34 cellular contexts compared by ENCODE assay signal in the genomic region with DNA sequence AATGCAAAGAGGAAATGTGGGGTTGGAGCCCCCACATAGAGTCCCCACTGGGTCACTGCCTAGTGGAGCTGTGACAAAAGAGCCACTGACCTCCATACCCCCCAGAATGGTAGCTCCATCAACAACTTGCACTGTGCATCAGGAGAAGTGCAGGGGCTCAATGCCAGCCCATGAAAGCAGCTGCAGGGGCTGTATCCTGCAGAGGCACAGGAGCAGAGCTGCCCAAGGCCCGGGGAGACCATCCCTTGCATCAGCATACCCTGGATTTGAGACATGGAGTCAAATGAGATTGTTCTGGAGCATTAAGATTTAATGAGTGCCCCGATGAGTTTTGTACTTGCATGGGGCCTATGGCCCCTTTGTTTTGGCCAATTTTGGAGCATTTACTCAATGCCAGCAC.
"Had no signal": no experiment of that assay in that cellular context is flagged by ENCODE, and none has a peak within 500 bp of the region (broad histone marks: within the 10 kb centered on the region; RNA-seq: fewer than 3 reads in every experiment).

No MANE protein-coding gene starts in this region.

- DNase-seq: Karpas-422, Kasumi-1, MG63, MM.1S, MV-4-11, NCI-H1048, NCI-H1092, NCI-H1092 treated with DMSO at 0.1 percent for 48 hours, NCI-H1105, NCI-H1105 treated with DMSO at 0.1 percent for 48 hours, NCI-H1417, NCI-H1417 treated with DMSO at 0.1 percent for 48 hours, NCI-H1436, NCI-H1436 treated with DMSO at 0.1 percent for 48 hours, NCI-H146, NCI-H1694, NCI-H1694 treated with DMSO at 0.1 percent for 48 hours, NCI-H187, NCI-H187 treated with DMSO at 0.1 percent for 48 hours, NCI-H1930, NCI-H2029, NCI-H2029 treated with DMSO at 0.1 percent for 48 hours, NCI-H2081, NCI-H2081 treated with DMSO at 0.1 percent for 48 hours, NCI-H2107, NCI-H2171, NCI-H2171 treated with DMSO at 0.1 percent for 48 hours, NCI-H2227 treated with DMSO at 0.1 percent for 48 hours, NCI-H226, NCI-H345, NCI-H446, NCI-H446 treated with DMSO at 0.1 percent for 48 hours, NCI-H510A had no signal

- H3K27ac ChIP-seq: KMS-11 had no signal

- H3K27me3 ChIP-seq: MG63 had no signal

- H3K36me3 ChIP-seq: MG63 had no signal

- H3K9me3 ChIP-seq: MG63 had no signal

- H3K4me3 ChIP-seq: MG63 had no signal
